Comparison of ENCODE assay signal across 24 cellular contexts in the genomic region with DNA sequence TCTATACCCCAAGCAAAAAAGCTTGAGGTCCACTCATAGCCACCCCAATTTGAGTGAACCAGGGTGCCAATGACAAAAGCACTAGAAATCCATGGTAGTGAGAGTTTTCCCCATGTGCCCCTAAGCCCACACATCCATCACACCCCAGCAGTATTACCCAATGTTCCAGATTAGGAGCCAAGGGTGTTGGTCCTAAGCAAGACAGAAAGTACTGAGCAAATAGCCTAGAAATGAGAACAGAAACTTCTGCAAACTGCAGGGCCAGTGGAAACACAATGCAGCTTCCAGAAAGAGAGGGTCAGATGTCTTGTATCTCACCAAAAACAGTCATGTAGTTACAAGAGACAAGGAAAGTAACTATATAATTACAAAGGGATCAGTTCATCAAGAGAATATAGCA. TPM values are rescaled to one million over a fixed set of nuclear protein-coding genes. Genes with fewer than 3 reads are reported as not detected.
"Had no signal": no experiment of that assay in that cellular context is flagged by ENCODE, and none has a peak within 500 bp of the region (broad histone marks: within the 10 kb centered on the region; RNA-seq: fewer than 3 reads in every experiment).

No MANE protein-coding gene starts in this region.

- H3K36me3 ChIP-seq: cardiac muscle cell, heart right ventricle, spleen, upper lobe of left lung had no signal

- H3K9me3 ChIP-seq: body of pancreas, heart right ventricle, spleen, upper lobe of left lung had no signal

- ATAC-seq: activated CD8-positive, alpha-beta memory T cell treated with anti-CD3 and anti-CD28 coated beads, Interleukin-2, amount 10 ng/mL, durations not matched to agents 7 days and 5 days; activated CD8-positive, alpha-beta T cell treated with anti-CD3 and anti-CD28 coated beads for 36 hours; body of pancreas; heart right ventricle; left cardiac atrium had no signal

- H3K27me3 ChIP-seq: cardiac muscle cell, upper lobe of left lung had no signal

- H3K4me1 ChIP-seq: body of pancreas, heart right ventricle, spleen, upper lobe of left lung had no signal

- DNase-seq: activated CD4-positive, alpha-beta T cell treated with anti-CD3 and anti-CD28 coated beads, Interleukin-2, amount 10 ng/mL, durations not matched to agents 7 days and 5 days; activated CD8-positive, alpha-beta memory T cell treated with anti-CD3 and anti-CD28 coated beads, Interleukin-2, amount 10 ng/mL, durations not matched to agents 7 days and 5 days; activated CD8-positive, alpha-beta T cell treated with anti-CD3 and anti-CD28 coated beads for 36 hours; activated effector memory CD4-positive, alpha-beta T cell treated with anti-CD3 and anti-CD28 coated beads, Interleukin-2, amount 50 U/mL, for 16 hours; activated naive CD4-positive, alpha-beta T cell treated with anti-CD3 and anti-CD28 coated beads, Interleukin-2, amount 10 ng/mL, durations not matched to agents 7 days and 5 days; activated T-cell treated with anti-CD3 and anti-CD28 coated beads for 4 hours; anterior cingulate cortex; body of pancreas; effector CD4-positive, alpha-beta T cell; erythroblast; foreskin fibroblast; heart right ventricle; islet precursor cell; left cardiac atrium; spleen; stimulated activated CD4-positive, alpha-beta T cell treated with anti-CD3 and anti-CD28 coated beads, Interleukin-4, amount 100 ng/mL, for 1 hour; stimulated activated naive CD4-positive, alpha-beta T cell; upper lobe of left lung had no signal

- H3K4me3 ChIP-seq: body of pancreas, cardiac muscle cell, heart right ventricle, spleen, upper lobe of left lung had no signal

- H3K27ac ChIP-seq: body of pancreas, cardiac muscle cell, heart right ventricle, spleen, upper lobe of left lung had no signal

RNA-seq across cellular contexts. Expression of a gene that starts 46.7 kb away (rescaled TPM):
- total RNA-seq: activated CD4-positive, alpha-beta T cell treated with anti-CD3 and anti-CD28 coated beads, Interleukin-2, amount 10 ng/mL, durations not matched to agents 7 days and 5 days; activated CD8-positive, alpha-beta memory T cell treated with anti-CD3 and anti-CD28 coated beads, Interleukin-2, amount 10 ng/mL, durations not matched to agents 7 days and 5 days; activated CD8-positive, alpha-beta T cell treated with anti-CD3 and anti-CD28 coated beads for 36 hours; body of pancreas; fibroblast of lung; liver; natural killer cell treated with Interleukin-12 subunit alpha and Interleukin-12 subunit beta and Interleukin-15 and Interleukin-18, amount 100 ng/mL, for 72 hours; osteocyte; progenitor cell of endocrine pancreas; spleen had no signal
- polyA plus RNA-seq: fibroblast of lung, liver had no signal
